In genomic region chr19:2944775-2945574, GRCh38 we compare ENCODE assay signal across 8 cellular contexts. TPM values are rescaled to one million over a fixed set of nuclear protein-coding genes. Genes with fewer than 3 reads are reported as not detected.
DNase-seq lines count a peak whose midpoint lies in the region; ATAC-seq, FAIRE-seq and TF ChIP-seq lines count a peak whose summit lies in the region.

Gene ZNF77, minus strand, starts transcription at chr19:2944971. Its CDS starts 131 bp downstream, at chr19:2944840.

- POLR2A ChIA-PET in A673 (lab: Charles Lee; ENCODE audit: low non-redundant PET), result interaction anchor here (0.7 kb wide), 1 partner anchor 151 kb away, joined by 7 read pairs; no protein-coding TSS in a partner anchor

- H3K36me3 ChIP-seq in A673 (ENCODE audit: insufficient read depth, low read length, poor library complexity, severe bottlenecking) (no peaks in the 10 kb centered on the region), WERI-Rb-1 (peaks cover 4% of the 10 kb centered on the region; the same call in 1 of the 2 replicates), bronchial epithelial cell (ENCODE audit: control insufficient read depth, insufficient read depth, low read length) (peaks cover 1% of the 10 kb centered on the region), iPS-20b (ENCODE audit: insufficient read depth, low read depth, low read length) (no peaks in the 10 kb centered on the region), skeletal muscle tissue (ENCODE audit: control insufficient read depth in 3 of 3, insufficient read depth in 3 of 3, low read length in 3 of 3) (no peaks in the 10 kb centered on the region)

- H3K27me3 ChIP-seq in A673 (replicated peaks; ENCODE audit: insufficient read depth, low read depth, low read length, poor library complexity) (no peaks in the 10 kb centered on the region), WERI-Rb-1 (ENCODE audit: insufficient read depth, low read depth, severe bottlenecking) (no peaks in the 10 kb centered on the region), bronchial epithelial cell (ENCODE audit: control insufficient read depth, insufficient read depth, low read length) (no peaks in the 10 kb centered on the region), iPS-20b (ENCODE audit: insufficient read depth, low read length) (no peaks in the 10 kb centered on the region), skeletal muscle tissue (ENCODE audit: control insufficient read depth in 3 of 3, insufficient read depth in 3 of 3, low read length in 3 of 3) (no peaks in the 10 kb centered on the region)

- H3K4me3 ChIP-seq in A673 (ENCODE audit: low read depth, low read length, poor library complexity, severe bottlenecking) (peak within 1 kb of the TSS; percentile 84), WERI-Rb-1 (ENCODE audit: low read depth, low read length) (peak within 1 kb of the TSS; percentile 57), bronchial epithelial cell (ENCODE audit: low read depth, low read length) (peak within 1 kb of the TSS; percentile 92), iPS-20b (ENCODE audit: low read length) (peak within 1 kb of the TSS; percentile 83), skeletal muscle tissue (ENCODE audit: low read length in 3 of 3) (peak within 1 kb of the TSS; percentile 81 to 94 (median 83))

- TF ChIP-seq CTCF in A673 (conservative IDR thresholded peaks at IDR 0.05; ENCODE audit: low read depth, low read length), result no peak
- TF ChIP-seq CTCF in WERI-Rb-1 (IDR thresholded peaks at IDR 0.05; ENCODE audit: low read depth, low read length), result no peak
- TF ChIP-seq CTCF in bronchial epithelial cell (IDR thresholded peaks at IDR 0.05; ENCODE audit: insufficient read depth, low read length, severe bottlenecking), result no peak

- ATAC-seq in GM18867 (IDR thresholded peaks at IDR 0.05; ENCODE audit: unreplicated experiment) (peak; percentile 95), HG03097 (IDR thresholded peaks at IDR 0.05; ENCODE audit: low FRiP score, unreplicated experiment) (peak; percentile 94)

- CTCF ChIA-PET in A673 (lab: Charles Lee), result interaction anchor here (0.5 kb wide), 1 partner anchor 237 kb away, joined by 5 read pairs; no protein-coding TSS in a partner anchor

- no TSS peak for BruUV-seq in A673 (replicated peaks; lab: Mats Ljungman, UMichigan)

- H3K4me1 ChIP-seq in A673 (ENCODE audit: insufficient read depth, low read length, poor library complexity, severe bottlenecking), result peaks cover 8% of the 10 kb centered on the region
- H3K4me1 ChIP-seq in iPS-20b (ENCODE audit: insufficient read depth, low read length), result no peaks in the 10 kb centered on the region; the same call in 1 of the 2 replicates
- H3K4me1 ChIP-seq in skeletal muscle tissue (ENCODE audit: control insufficient read depth in 3 of 3, insufficient read depth in 3 of 3, low read length in 3 of 3), result peaks cover 18 to 26% (median 22%) of the 10 kb centered on the region in 3 donors

- peak within 1 kb of the TSS; percentile 86 for H3K27ac ChIP-seq in A673 (ENCODE audit: low read depth, low read length, poor library complexity, severe bottlenecking)
- peak within 1 kb of the TSS; percentile 91 for H3K27ac ChIP-seq in WERI-Rb-1
- no peak within 1 kb of the TSS for H3K27ac ChIP-seq in iPS-20b (ENCODE audit: low read length)
- peak within 1 kb of the TSS; percentile 84 for H3K27ac ChIP-seq in skeletal muscle tissue (ENCODE audit: low read depth, low read length)

- H3K9me3 ChIP-seq in A673 (ENCODE audit: low read depth, low read length, poor library complexity, severe bottlenecking), result no peaks in the 10 kb centered on the region
- no peaks in the 10 kb centered on the region for H3K9me3 ChIP-seq in WERI-Rb-1 (ENCODE audit: severe bottlenecking)
- no peaks in the 10 kb centered on the region for H3K9me3 ChIP-seq in iPS-20b (ENCODE audit: insufficient read depth, low read depth, low read length)
- H3K9me3 ChIP-seq in skeletal muscle tissue (ENCODE audit: control insufficient read depth in 3 of 3, low read length in 3 of 3), result no peaks in the 10 kb centered on the region

- peak; percentile 99 for FAIRE-seq in bronchial epithelial cell (lab: Jason Lieb, UNC)

- DNase-seq in A673 (ENCODE audit: low spot score) (peak; percentile 99), NCI-H2171 treated with DMSO at 0.1 percent for 48 hours (lab: John Stamatoyannopoulos, UW) (peak; percentile 99), WERI-Rb-1 (peak; percentile 99), bronchial epithelial cell (ENCODE audit: low read depth) (peak; percentile 98)

- H3K9ac ChIP-seq in iPS-20b (ENCODE audit: low read depth, low read length), result peak within 1 kb of the TSS; percentile 81
- peak within 1 kb of the TSS; percentile 86 to 91 (median 89) for H3K9ac ChIP-seq in skeletal muscle tissue (ENCODE audit: low read depth in 1 of 3, low read length in 3 of 3)

- intact Hi-C loops in A673 (cut with micrococcal nuclease; ENCODE audit: unreplicated experiment), result no loop called here

RNA-seq across cellular contexts. Expression of gene ZNF77, which starts in this region (rescaled TPM):
- total RNA-seq in A673 (2021) (6.3 and 6.4 TPM in 2 replicates), bronchial epithelial cell (7.9 and 9.2 TPM in 2 replicates), skeletal muscle tissue (8.4 TPM)
